1 cellular context compared by ENCODE assay signal in the genomic region with DNA sequence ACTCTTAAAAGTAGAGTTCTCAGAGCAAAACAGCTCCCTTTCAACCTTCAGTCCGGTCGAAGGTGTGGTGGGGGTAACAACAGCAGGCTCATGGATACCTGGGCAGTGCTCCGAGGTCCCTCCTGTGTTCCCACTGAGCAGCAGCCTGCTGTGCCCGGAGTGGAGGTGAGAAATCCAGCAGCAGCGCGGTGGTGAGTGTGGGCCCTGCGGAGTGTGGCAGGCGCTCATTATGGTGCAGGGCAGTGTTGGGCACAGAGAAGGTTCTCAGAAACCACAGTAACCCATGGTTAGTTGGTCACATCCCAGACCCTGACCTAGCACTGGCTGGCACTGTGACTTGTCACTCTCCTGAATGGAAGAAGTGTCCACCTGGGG.
TF ChIP-seq lines count a peak whose summit lies in the region.

No MANE protein-coding gene starts in this region.

TF ChIP-seq in HCT116, 20 proteins besides CTCF, POLR2A, EP300 and RAD21:
- TF ChIP-seq, protein P1, sequence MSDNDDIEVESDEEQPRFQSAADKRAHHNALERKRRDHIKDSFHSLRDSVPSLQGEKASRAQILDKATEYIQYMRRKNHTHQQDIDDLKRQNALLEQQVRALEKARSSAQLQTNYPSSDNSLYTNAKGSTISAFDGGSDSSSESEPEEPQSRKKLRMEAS (IDR thresholded peaks at IDR 0.05): no peak
- TF ChIP-seq ZFX (IDR thresholded peaks at IDR 0.05) (no peak), SP1 (IDR thresholded peaks at IDR 0.05; ENCODE audit: low read depth) (no peak), EZH2phosphoT487 (IDR thresholded peaks at IDR 0.05; ENCODE audit: borderline replicate concordance) (no peak)
- TF ChIP-seq, protein P2, sequence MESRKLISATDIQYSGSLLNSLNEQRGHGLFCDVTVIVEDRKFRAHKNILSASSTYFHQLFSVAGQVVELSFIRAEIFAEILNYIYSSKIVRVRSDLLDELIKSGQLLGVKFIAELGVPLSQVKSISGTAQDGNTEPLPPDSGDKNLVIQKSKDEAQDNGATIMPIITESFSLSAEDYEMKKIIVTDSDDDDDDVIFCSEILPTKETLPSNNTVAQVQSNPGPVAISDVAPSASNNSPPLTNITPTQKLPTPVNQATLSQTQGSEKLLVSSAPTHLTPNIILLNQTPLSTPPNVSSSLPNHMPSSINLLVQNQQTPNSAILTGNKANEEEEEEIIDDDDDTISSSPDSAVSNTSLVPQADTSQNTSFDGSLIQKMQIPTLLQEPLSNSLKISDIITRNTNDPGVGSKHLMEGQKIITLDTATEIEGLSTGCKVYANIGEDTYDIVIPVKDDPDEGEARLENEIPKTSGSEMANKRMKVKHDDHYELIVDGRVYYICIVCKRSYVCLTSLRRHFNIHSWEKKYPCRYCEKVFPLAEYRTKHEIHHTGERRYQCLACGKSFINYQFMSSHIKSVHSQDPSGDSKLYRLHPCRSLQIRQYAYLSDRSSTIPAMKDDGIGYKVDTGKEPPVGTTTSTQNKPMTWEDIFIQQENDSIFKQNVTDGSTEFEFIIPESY (IDR thresholded peaks at IDR 0.05; ENCODE audit: extremely low read depth, insufficient replicate concordance, low read length): no peak
